Comparison of ENCODE assay signal across 9 cellular contexts in genomic region chr6:18261877-18262276, GRCh38. TPM values are rescaled to one million over a fixed set of nuclear protein-coding genes. Genes with fewer than 3 reads are reported as not detected.
DNase-seq lines count a peak whose midpoint lies in the region; ATAC-seq, FAIRE-seq and TF ChIP-seq lines count a peak whose summit lies in the region.
"Had no signal": no experiment of that assay in that cellular context is flagged by ENCODE, and none has a peak within 500 bp of the region (broad histone marks: within the 10 kb centered on the region; RNA-seq: fewer than 3 reads in every experiment).

No MANE protein-coding gene starts in this region.

- peaks cover 35 to 52% of the 10 kb centered on the region in 2 donors for H3K4me1 Mint-ChIP-seq in stimulated activated naive B cell treated with anti-CD40 and anti-IgM and Interleukin-4, amounts not matched to agents 10 μg/mL and 1 μg/mL and 100 μg/mL, for 72 hours

- FAIRE-seq in HepG2 (lab: Jason Lieb, UNC): no peak

- peaks cover 18 to 42% of the 10 kb centered on the region in 2 donors for H3K36me3 Mint-ChIP-seq in stimulated activated naive B cell treated with anti-CD40 and anti-IgM and Interleukin-4, amounts not matched to agents 10 μg/mL and 1 μg/mL and 100 μg/mL, for 72 hours

- TF ChIP-seq EP300 in HepG2 (IDR thresholded peaks at IDR 0.05; ENCODE audit: low read depth in 2 of 2, low read length in 2 of 2): no peak
- TF ChIP-seq EP300 in HepG2 (CRISPR knock-in tag; IDR thresholded peaks at IDR 0.05; ENCODE audit: borderline replicate concordance): no peak

- TF ChIP-seq RAD21 in HepG2 (CRISPR knock-in tag; IDR thresholded peaks at IDR 0.05): no peak

- H3K4me3 ChIP-seq in HepG2 (replicated peaks in 1 of 3; ENCODE audit: insufficient read depth in 1 of 3, low read depth in 2 of 3, low read length in 3 of 3) (peak overlapping the region in 2 of 3 experiments; percentile 4 to 80; a peak in 2 of 6 replicates), right lobe of liver (no peak overlapping the region), fibroblast of villous mesenchyme (ENCODE audit: low read depth, low read length) (peak overlapping the region; percentile 18), thyroid gland (replicated peaks in 1 of 3) (no peak overlapping the region)

- no peaks in the 10 kb centered on the region; a peak in 1 of 5 replicates for H3K27me3 ChIP-seq in HepG2 (ENCODE audit: control insufficient read depth in 1 of 2, insufficient read depth in 2 of 2, low read length in 2 of 2)
- no peaks in the 10 kb centered on the region for H3K27me3 ChIP-seq in right lobe of liver
- H3K27me3 ChIP-seq in thyroid gland: no peaks in the 10 kb centered on the region

- H3K27ac ChIP-seq in HepG2 (ENCODE audit: extremely low read length, insufficient read depth, low read length) (no peak overlapping the region), right lobe of liver (no peak overlapping the region), RWPE1 (peak overlapping the region; percentile 85), thyroid gland (peak overlapping the region; percentile 57 to 98 (median 98))

- peaks cover 29% of the 10 kb centered on the region for H4K20me1 ChIP-seq in HepG2 (ENCODE audit: insufficient read depth, low read length)

- BruUV-seq in HepG2 (replicated peaks; lab: Mats Ljungman, UMichigan): no TSS peak

- DNase-seq in HepG2 (ENCODE audit: low spot score) (no peak), right lobe of liver (no peak), RWPE1 (ENCODE audit: low spot score) (no peak), fibroblast of villous mesenchyme (ENCODE audit: low read depth) (no peak), thyroid gland (no peak), NCI-H1417 treated with DMSO at 0.1 percent for 48 hours (lab: John Stamatoyannopoulos, UW) (no peak)
- no peak for DNase-seq in stimulated activated naive B cell treated with anti-CD40 and anti-IgM and Interleukin-4, amounts not matched to agents 10 μg/mL and 1 μg/mL and 100 μg/mL, for 72 hours
- no peak for DNase-seq in activated CD4-positive, alpha-beta T cell treated with anti-CD3 and anti-CD28 coated beads for 48 hours
- DNase-seq: DMS79 treated with DMSO at 0.1 percent for 48 hours had no signal

- no peaks in the 10 kb centered on the region for H3K9me3 ChIP-seq in HepG2 (ENCODE audit: low read length)
- H3K9me3 ChIP-seq in right lobe of liver: no peaks in the 10 kb centered on the region
- H3K9me3 ChIP-seq in thyroid gland: no peaks in the 10 kb centered on the region

- H3K9ac ChIP-seq in HepG2 (ENCODE audit: insufficient read depth, low read depth, low read length): no peak overlapping the region; the same call in 1 of the 2 replicates

- H3K4me2 ChIP-seq in HepG2 (ENCODE audit: low read depth, low read length): peak overlapping the region; percentile 85

- no peak for ATAC-seq in HepG2
- ATAC-seq in right lobe of liver: no peak
- no peak for ATAC-seq in stimulated activated naive B cell treated with anti-CD40 and anti-IgM and Interleukin-4, amounts not matched to agents 10 μg/mL and 1 μg/mL and 100 μg/mL, for 72 hours (replicated peaks)

- 85% methylated on average over 6 of the region's 6 CpGs for WGBS in HepG2 (ENCODE audit: low lambda C conversion rate)
- 80% methylated on average over 6 of the region's 6 CpGs for WGBS in right lobe of liver (ENCODE audit: insufficient coverage, low coverage, low lambda C conversion rate, missing lambda C conversion rate)
- 56 to 63% methylated on average over 6 of the region's 6 CpGs for WGBS in thyroid gland, 2 donors

- no peak for TF ChIP-seq CTCF in HepG2 (CRISPR knock-in tag; IDR thresholded peaks at IDR 0.05)
- no peak for TF ChIP-seq CTCF in right lobe of liver (IDR thresholded peaks at IDR 0.05)
- TF ChIP-seq CTCF in RWPE1 (conservative IDR thresholded peaks at IDR 0.05; ENCODE audit: low read depth): no peak
- TF ChIP-seq CTCF in fibroblast of villous mesenchyme (IDR thresholded peaks at IDR 0.05; ENCODE audit: insufficient read depth, low read depth, low read length): no peak
- no peak for TF ChIP-seq CTCF in thyroid gland (IDR thresholded peaks at IDR 0.05)

- peak overlapping the region in 1 of 2 donors; percentile 10 for H3K4me3 Mint-ChIP-seq in stimulated activated naive B cell treated with anti-CD40 and anti-IgM and Interleukin-4, amounts not matched to agents 10 μg/mL and 1 μg/mL and 100 μg/mL, for 72 hours

- in situ Hi-C loops in HepG2 (cut with HindIII; ENCODE audit: extremely low pct_ligation_motif_present, low pct_unique_long_range_greater_than_20kb): loop anchor here (25.0 kb wide), 1 partner anchor 1575 kb away; the partner anchor contains the start of gene ID4

- H3K9me3 Mint-ChIP-seq in stimulated activated naive B cell treated with anti-CD40 and anti-IgM and Interleukin-4, amounts not matched to agents 10 μg/mL and 1 μg/mL and 100 μg/mL, for 72 hours: peaks cover 0 to 3% of the 10 kb centered on the region in 2 donors

- H2AFZ ChIP-seq in HepG2 (ENCODE audit: low read length): no peak overlapping the region

- CTCF ChIA-PET in HepG2 (lab: Yijun Ruan, JAX; ENCODE audit: low intra/inter-chr PET ratio, low total read pairs): no interaction called here
- CTCF ChIA-PET in RWPE1 (lab: Yijun Ruan, JAX): no interaction called here

- intact Hi-C loops in HepG2 (cut with micrococcal nuclease; ENCODE audit: unreplicated experiment) (no loop called here), right lobe of liver (cut with DNase I) (no loop called here), thyroid gland (cut with DNase I) (no loop called here)

- no peaks in the 10 kb centered on the region for H3K27me3 Mint-ChIP-seq in stimulated activated naive B cell treated with anti-CD40 and anti-IgM and Interleukin-4, amounts not matched to agents 10 μg/mL and 1 μg/mL and 100 μg/mL, for 72 hours

- H3K36me3 ChIP-seq in HepG2 (replicated peaks in 1 of 2; ENCODE audit: control insufficient read depth in 1 of 2, insufficient read depth in 2 of 2, low read length in 2 of 2) (peaks cover 4 to 13% of the 10 kb centered on the region in 2 experiments), right lobe of liver (peaks cover 0 to 9% (median 1%) of the 10 kb centered on the region in 4 donors), thyroid gland (peaks cover 8 to 11% of the 10 kb centered on the region in 2 donors)

- H3K4me1 ChIP-seq in HepG2 (ENCODE audit: insufficient read depth, low read length) (peaks cover 60% of the 10 kb centered on the region), right lobe of liver (peaks cover 0 to 9% (median 2%) of the 10 kb centered on the region in 4 donors), thyroid gland (peaks cover 26 to 29% of the 10 kb centered on the region in 2 donors)

- POLR2A ChIA-PET in HepG2 (lab: Yijun Ruan, JAX) (no interaction called here), RWPE1 (lab: Yijun Ruan, JAX; ENCODE audit: low non-redundant PET) (no interaction called here)

- TF ChIP-seq POLR2A in HepG2 (IDR thresholded peaks at IDR 0.05; ENCODE audit: insufficient read depth in 1 of 2, low read depth in 2 of 2, low read length in 2 of 2) (no peak), right lobe of liver (IDR thresholded peaks at IDR 0.05) (no peak), thyroid gland (IDR thresholded peaks at IDR 0.05) (no peak)

- H3K79me2 ChIP-seq in HepG2 (ENCODE audit: insufficient read depth, low read length): peaks cover 72% of the 10 kb centered on the region

- H3K27ac Mint-ChIP-seq in stimulated activated naive B cell treated with anti-CD40 and anti-IgM and Interleukin-4, amounts not matched to agents 10 μg/mL and 1 μg/mL and 100 μg/mL, for 72 hours: no peak overlapping the region

RNA-seq across cellular contexts. Expression of gene DEK, which starts 2.5 kb away (rescaled TPM):
- total RNA-seq in HepG2 (2016; rRNA removed; fragmentation: Illumina TruSeq; extraction: Trizol) (276 and 337 TPM in 2 replicates), right lobe of liver (10 to 100 TPM; 17.8 to 49.2 (median 27.1) TPM), fibroblast of villous mesenchyme (113 and 117 TPM in 2 replicates), thyroid gland (100 to 1,000 TPM; 165 to 211 (median 207) TPM)
- total RNA-seq in HepG2 (2016; cell fraction: cytosol; rRNA removed; fragmentation: Illumina TruSeq; extraction: Trizol; ENCODE audit: low read depth): 68.9 and 76.9 TPM in 2 replicates
- total RNA-seq in HepG2 (2016; cell fraction: insoluble cytoplasmic fraction; rRNA removed; fragmentation: Illumina TruSeq; extraction: Trizol): 276 and 351 TPM in 2 replicates
- total RNA-seq in HepG2 (2016; cell fraction: membrane; rRNA removed; fragmentation: Illumina TruSeq; extraction: Trizol): 124 and 136 TPM in 2 replicates
- 126 and 142 TPM in 2 replicates for total RNA-seq in HepG2 (2016; cell fraction: nucleus; rRNA removed; fragmentation: Illumina TruSeq; extraction: Trizol)
- polyA plus RNA-seq in HepG2 (2011; rRNA removed): 31.1 and 53.2 TPM in 2 replicates
- polyA plus RNA-seq in HepG2 (2011; cell fraction: cytosol; rRNA removed): 20.2 and 27.2 TPM in 2 replicates
- polyA plus RNA-seq in HepG2 (2011; cell fraction: nucleus; rRNA removed): 13.2 and 13.8 TPM in 2 replicates
- 72.9 and 102 TPM in 2 replicates for polyA plus RNA-seq in HepG2 (2012)
- polyA plus RNA-seq in HepG2 (2016; cell fraction: cytosol; fragmentation: Illumina TruSeq; extraction: Trizol; ENCODE audit: low read depth): 25.0 and 25.1 TPM in 2 replicates
- 324 and 341 TPM in 2 replicates for polyA plus RNA-seq in HepG2 (2016; cell fraction: insoluble cytoplasmic fraction; fragmentation: Illumina TruSeq; extraction: Trizol; ENCODE audit: low read depth)
- polyA plus RNA-seq in HepG2 (2016; cell fraction: membrane; fragmentation: Illumina TruSeq; extraction: Trizol; ENCODE audit: low read depth): 76.9 and 85.9 TPM in 2 replicates
- polyA plus RNA-seq in HepG2 (2016; cell fraction: nucleus; fragmentation: Illumina TruSeq; extraction: Trizol; ENCODE audit: insufficient read depth, low read depth): 161 and 166 TPM in 2 replicates
- 11.9 and 13.7 TPM in 2 replicates for polyA minus RNA-seq in HepG2 (2011; rRNA and poly(A)+ RNA removed; ENCODE audit: low replicate concordance)
- 47.9 and 59.4 TPM in 2 replicates for polyA minus RNA-seq in HepG2 (2011; cell fraction: cytosol; rRNA and poly(A)+ RNA removed)
- 43.8 and 51.2 TPM in 2 replicates for polyA minus RNA-seq in HepG2 (2011; cell fraction: nucleus; rRNA and poly(A)+ RNA removed)

Comparison
In these comparisons a context has a peak if more than half of its experiments do, and no peak if none do; other contexts are left out.
1. H3K4me3 ChIP-seq: peak in HepG2 (2 of 3) and fibroblast of villous mesenchyme (single experiment); none in right lobe of liver (0 of 3) and thyroid gland (0 of 3).
2. H3K27ac ChIP-seq: peak in RWPE1 (single experiment) and thyroid gland (3 of 3); none in HepG2 (single experiment) and right lobe of liver (0 of 3).